In genomic region chr2:103980401-103980800, GRCh38 we compare ENCODE assay signal across 17 cellular contexts.
DNase-seq lines count a peak whose midpoint lies in the region; ATAC-seq and TF ChIP-seq lines count a peak whose summit lies in the region.
"Had no signal": no experiment of that assay in that cellular context is flagged by ENCODE, and none has a peak within 500 bp of the region (broad histone marks: within the 10 kb centered on the region; RNA-seq: fewer than 3 reads in every experiment).

No MANE protein-coding gene starts in this region.

- H3K36me3 Mint-ChIP-seq in GM23338 (ENCODE audit: low read depth), result no peaks in the 10 kb centered on the region
- no peaks in the 10 kb centered on the region for H3K36me3 Mint-ChIP-seq in endodermal cell (ENCODE audit: low read depth)
- H3K36me3 Mint-ChIP-seq: CD8-positive, alpha-beta T cell had no signal

- no peaks in the 10 kb centered on the region for H3K9me3 Mint-ChIP-seq in GM23338
- no peaks in the 10 kb centered on the region for H3K9me3 Mint-ChIP-seq in endodermal cell

- H4K20me1 ChIP-seq in GM23338 (replicated peaks; ENCODE audit: insufficient read depth), result no peaks in the 10 kb centered on the region
- H4K20me1 ChIP-seq: BLaER1 treated with 17β-estradiol and CSF1 and Interleukin-3, amounts not matched to agents 10 nM and 100 nM had no signal

- H3K27me3 Mint-ChIP-seq in GM23338 (ENCODE audit: insufficient read depth, low read depth, poor library complexity) (no peaks in the 10 kb centered on the region), endodermal cell (ENCODE audit: insufficient read depth) (no peaks in the 10 kb centered on the region)
- H3K27me3 Mint-ChIP-seq: B cell; CD4-positive, alpha-beta T cell had no signal

- H2AFZ ChIP-seq in GM23338, result no peak overlapping the region

- H3K9ac ChIP-seq in endodermal cell (ENCODE audit: extremely low read depth, low read length, poor library complexity, severe bottlenecking), result no peak overlapping the region
- H3K9ac ChIP-seq: BLaER1 treated with 17β-estradiol and CSF1 and Interleukin-3, amounts not matched to agents 10 nM and 100 nM had no signal

- H3K4me1 ChIP-seq in GM23338 (ENCODE audit: insufficient read depth) (peaks cover 3% of the 10 kb centered on the region; the same call in 1 of the 2 replicates), endodermal cell (ENCODE audit: control insufficient read depth, insufficient read depth, low read length) (no peaks in the 10 kb centered on the region)
- H3K4me1 ChIP-seq: A549; BLaER1 treated with 17β-estradiol and CSF1 and Interleukin-3, amounts not matched to agents 10 nM and 100 nM; Caco-2 had no signal

- H3K27me3 ChIP-seq in GM23338 (ENCODE audit: insufficient read depth) (no peaks in the 10 kb centered on the region), endodermal cell (ENCODE audit: control insufficient read depth, insufficient read depth, low read length, poor library complexity, severe bottlenecking) (no peaks in the 10 kb centered on the region)
- H3K27me3 ChIP-seq: BLaER1 treated with 17β-estradiol and CSF1 and Interleukin-3, amounts not matched to agents 10 nM and 100 nM had no signal

- no peaks in the 10 kb centered on the region for H3K36me3 ChIP-seq in GM23338 (ENCODE audit: insufficient read depth)
- no peaks in the 10 kb centered on the region for H3K36me3 ChIP-seq in endodermal cell (ENCODE audit: control insufficient read depth, insufficient read depth, low read length)
- H3K36me3 ChIP-seq: BLaER1 treated with 17β-estradiol and CSF1 and Interleukin-3, amounts not matched to agents 10 nM and 100 nM had no signal

- ATAC-seq in GM23338, result no peak
- ATAC-seq: A549; CD8-positive, alpha-beta T cell; GM12878 had no signal

- no peak for TF ChIP-seq CTCF in GM23338 (conservative IDR thresholded peaks at IDR 0.05; ENCODE audit: low read depth in 2 of 2)
- no peak for TF ChIP-seq CTCF in endodermal cell (conservative IDR thresholded peaks at IDR 0.05)

- no peaks in the 10 kb centered on the region for H3K9me2 ChIP-seq in GM23338 (ENCODE audit: insufficient read depth)

- H3F3A ChIP-seq in GM23338 (replicated peaks; ENCODE audit: low read depth), result no peaks in the 10 kb centered on the region

- no peaks in the 10 kb centered on the region for H3K79me2 ChIP-seq in GM23338 (replicated peaks; ENCODE audit: insufficient read depth)

- DNase-seq in GM23338 (ENCODE audit: low spot score), result no peak
- no peak for DNase-seq in endodermal cell
- peak; percentile 63 for DNase-seq in renal cortical epithelial cell (ENCODE audit: low read depth)
- DNase-seq in activated naive CD4-positive, alpha-beta T cell (lab: John Stamatoyannopoulos, UW), result no peak
- DNase-seq in NCI-H345 treated with DMSO at 0.1 percent for 48 hours (lab: John Stamatoyannopoulos, UW; ENCODE audit: unreplicated experiment), result no peak
- DNase-seq: AML-193; Caco-2; Calu3; CD4-positive, alpha-beta T cell; CD8-positive, alpha-beta T cell; DMS79 treated with DMSO at 0.1 percent for 48 hours had no signal

- no peaks in the 10 kb centered on the region for H3K9me3 ChIP-seq in endodermal cell (ENCODE audit: control insufficient read depth, low read length)
- H3K9me3 ChIP-seq: A549; BLaER1 treated with 17β-estradiol and CSF1 and Interleukin-3, amounts not matched to agents 10 nM and 100 nM; Caco-2 had no signal

- no peak overlapping the region for H3K4me3 ChIP-seq in GM23338
- no peak overlapping the region for H3K4me3 ChIP-seq in endodermal cell (ENCODE audit: low read length)
- H3K4me3 ChIP-seq: A549; BLaER1 treated with 17β-estradiol and CSF1 and Interleukin-3, amounts not matched to agents 10 nM and 100 nM; GM12878 had no signal

- H3K4me3 Mint-ChIP-seq in GM23338 (no peak overlapping the region), endodermal cell (no peak overlapping the region)
- H3K4me3 Mint-ChIP-seq: B cell; CD4-positive, alpha-beta T cell; CD8-positive, alpha-beta T cell had no signal

- no peak overlapping the region for H3K4me2 ChIP-seq in GM23338
- H3K4me2 ChIP-seq: A549; BLaER1 treated with 17β-estradiol and CSF1 and Interleukin-3, amounts not matched to agents 10 nM and 100 nM had no signal

- H3K27ac ChIP-seq in GM23338 (ENCODE audit: low read depth) (no peak overlapping the region), endodermal cell (ENCODE audit: low read depth, low read length) (no peak overlapping the region)
- H3K27ac ChIP-seq: 22Rv1; A549; BLaER1 treated with 17β-estradiol and CSF1 and Interleukin-3, amounts not matched to agents 10 nM and 100 nM; C4-2B had no signal

- H3K4me1 Mint-ChIP-seq in GM23338 (peaks cover 18% of the 10 kb centered on the region; the same call in 2 of the 3 replicates), endodermal cell (peaks cover 2% of the 10 kb centered on the region)
- H3K4me1 Mint-ChIP-seq: B cell had no signal

- 100% methylated on average over 1 of the region's 1 CpG; no CpG with 5 or more reads in 1 of the 2 experiments for WGBS in endodermal cell (ENCODE audit: insufficient coverage in 1 of 2, insufficient read length in 1 of 2), 2 experiments

- H3K27ac Mint-ChIP-seq in GM23338, result peak overlapping the region; percentile 78; the same call in 1 of the 2 replicates
- H3K27ac Mint-ChIP-seq in endodermal cell, result peak overlapping the region; percentile 33
- H3K27ac Mint-ChIP-seq: B cell; CD4-positive, alpha-beta T cell; CD8-positive, alpha-beta T cell had no signal

TF ChIP-seq in GM23338, 12 proteins besides CTCF, POLR2A, EP300 and RAD21 (continues in another document):
- no peak for TF ChIP-seq ZNF462 (CRISPR knock-in tag; IDR thresholded peaks at IDR 0.05)
- no peak for TF ChIP-seq ZNF114 (CRISPR knock-in tag; IDR thresholded peaks at IDR 0.05)
- TF ChIP-seq POLR2AphosphoS5 (IDR thresholded peaks at IDR 0.05; ENCODE audit: low read depth), result no peak
- TF ChIP-seq EZH2phosphoT487 (IDR thresholded peaks at IDR 0.05; ENCODE audit: unreplicated experiment), result no peak
- TF ChIP-seq CREB1 (CRISPR knock-in tag; IDR thresholded peaks at IDR 0.05; ENCODE audit: low read depth), result no peak
- no peak for TF ChIP-seq NANOG (IDR thresholded peaks at IDR 0.05; ENCODE audit: borderline replicate concordance)
- TF ChIP-seq ZNF331 (CRISPR knock-in tag; IDR thresholded peaks at IDR 0.05; ENCODE audit: low read depth), result no peak
